Comparison of ENCODE assay signal across 18 cellular contexts in genomic region chr6:33295621-33296369, GRCh38. TPM values are rescaled to one million over a fixed set of nuclear protein-coding genes. Genes with fewer than 3 reads are reported as not detected.
DNase-seq lines count a peak whose midpoint lies in the region; ATAC-seq, FAIRE-seq and TF ChIP-seq lines count a peak whose summit lies in the region.
"Had no signal": no experiment of that assay in that cellular context is flagged by ENCODE, and none has a peak within 500 bp of the region (broad histone marks: within the 10 kb centered on the region; RNA-seq: fewer than 3 reads in every experiment).

No MANE protein-coding gene starts in this region.

- H3K27ac Mint-ChIP-seq in activated T-cell treated with anti-CD3 and anti-CD28 coated beads, Interleukin-2, amount 50 U/mL, for 72 hours: peak overlapping the region; percentile 6
- H3K27ac Mint-ChIP-seq in T-cell: peak overlapping the region; percentile 55 to 80
- H3K27ac Mint-ChIP-seq: stimulated activated memory B cell treated with anti-CD40 and anti-IgM and Interleukin-4, amounts not matched to agents 10 μg/mL and 1 μg/mL and 100 μg/mL, for 72 hours had no signal

- TF ChIP-seq POLR2A in spleen (IDR thresholded peaks at IDR 0.05): no peak

- intact Hi-C loops in kidney (cut with DNase I): no loop called here
- intact Hi-C loops in spleen (cut with DNase I; ENCODE audit: low total_unique reads): no loop called here

- H3K27me3 Mint-ChIP-seq in activated T-cell treated with anti-CD3 and anti-CD28 coated beads, Interleukin-2, amount 50 U/mL, for 72 hours (ENCODE audit: low read depth): no peaks in the 10 kb centered on the region
- no peaks in the 10 kb centered on the region for H3K27me3 Mint-ChIP-seq in T-cell
- H3K27me3 Mint-ChIP-seq: stimulated activated memory B cell treated with anti-CD40 and anti-IgM and Interleukin-4, amounts not matched to agents 10 μg/mL and 1 μg/mL and 100 μg/mL, for 72 hours had no signal

- no peak for ATAC-seq in activated T-cell treated with anti-CD3 and anti-CD28 coated beads, Interleukin-2, amount 50 U/mL, for 72 hours (replicated peaks in 1 of 2)
- ATAC-seq in T-cell (replicated peaks in 1 of 4): no peak
- ATAC-seq in GM18868 (IDR thresholded peaks at IDR 0.05; ENCODE audit: unreplicated experiment): no peak
- ATAC-seq: body of pancreas; heart left ventricle; Right ventricle myocardium inferior; stimulated activated memory B cell treated with anti-CD40 and anti-IgM and Interleukin-4, amounts not matched to agents 10 μg/mL and 1 μg/mL and 100 μg/mL, for 72 hours; upper lobe of right lung had no signal

- H3K9me3 Mint-ChIP-seq in activated T-cell treated with anti-CD3 and anti-CD28 coated beads, Interleukin-2, amount 50 U/mL, for 72 hours: no peaks in the 10 kb centered on the region
- no peaks in the 10 kb centered on the region for H3K9me3 Mint-ChIP-seq in T-cell
- H3K9me3 Mint-ChIP-seq: stimulated activated memory B cell treated with anti-CD40 and anti-IgM and Interleukin-4, amounts not matched to agents 10 μg/mL and 1 μg/mL and 100 μg/mL, for 72 hours had no signal

- TF ChIP-seq CTCF in kidney (IDR thresholded peaks at IDR 0.05; ENCODE audit: borderline replicate concordance, extremely low read depth, insufficient read depth) (no peak), spleen (IDR thresholded peaks at IDR 0.05 in 8 of 11, conservative IDR thresholded peaks at IDR 0.05 in 3 of 11) (no peak)

- peak overlapping the region in 1 of 2 donors; percentile 24 for H3K4me3 Mint-ChIP-seq in activated T-cell treated with anti-CD3 and anti-CD28 coated beads, Interleukin-2, amount 50 U/mL, for 72 hours
- H3K4me3 Mint-ChIP-seq in T-cell: peak overlapping the region in 1 of 3 donors; percentile 15
- H3K4me3 Mint-ChIP-seq: stimulated activated memory B cell treated with anti-CD40 and anti-IgM and Interleukin-4, amounts not matched to agents 10 μg/mL and 1 μg/mL and 100 μg/mL, for 72 hours had no signal

- FAIRE-seq in kidney (lab: Jason Lieb, UNC): no peak

- peaks cover 16 to 25% of the 10 kb centered on the region in 2 donors for H3K36me3 ChIP-seq in kidney (ENCODE audit: control insufficient read depth in 1 of 2, insufficient read depth in 2 of 2, low read length in 2 of 2)
- peaks cover 4 to 73% (median 58%) of the 10 kb centered on the region in 6 donors for H3K36me3 ChIP-seq in spleen

- CTCF ChIA-PET in T-cell (lab: Charles Lee): interaction anchor here in 1 of 2 donors (1.0 kb wide), 1 partner anchor 101 kb away, joined by 3 read pairs; no protein-coding TSS in a partner anchor

- H3K4me3 ChIP-seq in kidney (ENCODE audit: low read length in 2 of 2) (no peak overlapping the region), spleen (no peak overlapping the region)
- H3K4me3 ChIP-seq: body of pancreas, upper lobe of right lung had no signal

- peaks cover 8 to 20% of the 10 kb centered on the region in 2 donors for H3K36me3 Mint-ChIP-seq in activated T-cell treated with anti-CD3 and anti-CD28 coated beads, Interleukin-2, amount 50 U/mL, for 72 hours (ENCODE audit: insufficient read depth in 2 of 2)
- peaks cover 33% of the 10 kb centered on the region for H3K36me3 Mint-ChIP-seq in T-cell

- no peak overlapping the region for H3K9ac ChIP-seq in kidney (ENCODE audit: low read length in 2 of 2)

- 77 to 93% (median 88%) methylated on average over 15 of the region's 15 CpGs for WGBS in spleen, 5 donors

- DNase-seq in activated T-cell treated with anti-CD3 and anti-CD28 coated beads, Interleukin-2, amount 50 U/mL, for 72 hours: no peak
- no peak for DNase-seq in activated T-cell treated with anti-CD3 and anti-CD28 coated beads, Interleukin-2, amount 50 U/mL, for 48 hours
- DNase-seq in T-cell (no peak), kidney (peak; percentile 79), spleen (peak; percentile 78), GOT3 (lab: John Stamatoyannopoulos, UW) (no peak), SW 1271 (lab: John Stamatoyannopoulos, UW) (no peak)
- DNase-seq: activated effector memory CD4-positive, alpha-beta T cell treated with anti-CD3 and anti-CD28 coated beads, Interleukin-2, amount 50 U/mL, for 16 hours; body of pancreas; GF-D8; Karpas-422; NCI-H1417 treated with DMSO at 0.1 percent for 48 hours; T1000; upper lobe of right lung had no signal

- H3K4me1 Mint-ChIP-seq in activated T-cell treated with anti-CD3 and anti-CD28 coated beads, Interleukin-2, amount 50 U/mL, for 72 hours (ENCODE audit: low read depth): peaks cover 33% of the 10 kb centered on the region
- peaks cover 33 to 47% (median 38%) of the 10 kb centered on the region in 3 donors for H3K4me1 Mint-ChIP-seq in T-cell

- H3K27me3 ChIP-seq in spleen (replicated peaks in 1 of 7): no peaks in the 10 kb centered on the region
- H3K27me3 ChIP-seq: body of pancreas, heart left ventricle, upper lobe of right lung had no signal

- H3K27ac ChIP-seq in kidney (ENCODE audit: low read depth in 2 of 2, low read length in 2 of 2): no peak overlapping the region
- H3K27ac ChIP-seq in spleen: peak overlapping the region in 2 of 8 donors; percentile 94 to 99
- H3K27ac ChIP-seq: body of pancreas, upper lobe of right lung had no signal

- H3K4me1 ChIP-seq in kidney (ENCODE audit: control insufficient read depth in 1 of 2, insufficient read depth in 1 of 2, low read depth in 1 of 2, low read length in 2 of 2) (peaks cover 0 to 11% of the 10 kb centered on the region in 2 donors), spleen (peaks cover 10 to 73% (median 46%) of the 10 kb centered on the region in 6 donors)

- H3K9me3 ChIP-seq in kidney (ENCODE audit: control insufficient read depth in 1 of 2, low read length in 2 of 2) (no peaks in the 10 kb centered on the region), spleen (no peaks in the 10 kb centered on the region)
- H3K9me3 ChIP-seq: body of pancreas, heart left ventricle, upper lobe of right lung had no signal

- POLR2A ChIA-PET in T-cell (lab: Charles Lee): interaction anchor here in 1 of 2 donors (0.5 to 1.2 kb wide), 2 partner anchors 13 to 85 kb away, joined by 3 to 4 read pairs; no protein-coding TSS in a partner anchor

RNA-seq across cellular contexts. Expression of gene RGL2, which starts 2.9 kb away (rescaled TPM):
- 10 to 100 TPM; 34.3 to 43.7 TPM for total RNA-seq in activated T-cell treated with anti-CD3 and anti-CD28 coated beads, Interleukin-2, amount 50 U/mL, for 72 hours
- total RNA-seq in T-cell (10 to 100 TPM; 55.9 to 72.0 (median 66.0) TPM), kidney (92.4 TPM), spleen (100 to 1,000 TPM; 123 to 212 (median 146) TPM)
- polyA plus RNA-seq in kidney (ENCODE audit: insufficient read depth, low read depth, low replicate concordance) (56.2 TPM), spleen (100 to 1,000 TPM in 2 of 3 donors, 10 to 100 TPM in 1; 73.3 to 180 (median 133) TPM)

RNA-seq across cellular contexts. Expression of gene PFDN6, which starts 6.4 kb away (rescaled TPM):
- total RNA-seq in activated T-cell treated with anti-CD3 and anti-CD28 coated beads, Interleukin-2, amount 50 U/mL, for 72 hours: 10 to 100 TPM; 41.9 to 54.6 TPM
- 10 to 100 TPM; 16.1 to 51.4 (median 40.5) TPM for total RNA-seq in T-cell
- total RNA-seq in kidney: 46.8 TPM
- 159 TPM for polyA plus RNA-seq in kidney (ENCODE audit: insufficient read depth, low read depth, low replicate concordance)
- total RNA-seq in spleen: 10 to 100 TPM; 11.3 to 35.7 (median 26.5) TPM
- polyA plus RNA-seq in spleen: 100 to 1,000 TPM; 150 to 169 (median 158) TPM

RNA-seq across cellular contexts. Expression of gene WDR46, which starts 6.8 kb away (rescaled TPM):
- total RNA-seq in activated T-cell treated with anti-CD3 and anti-CD28 coated beads, Interleukin-2, amount 50 U/mL, for 72 hours: 10 to 100 TPM; 46.6 to 54.0 TPM
- total RNA-seq in T-cell: 10 to 100 TPM; 38.3 to 74.4 (median 60.4) TPM
- total RNA-seq in kidney: 40.3 TPM
- polyA plus RNA-seq in kidney (ENCODE audit: insufficient read depth, low read depth, low replicate concordance): 46.5 TPM
- 10 to 100 TPM; 30.5 to 53.1 (median 43.6) TPM for total RNA-seq in spleen
- polyA plus RNA-seq in spleen: 100 to 1,000 TPM in 1 of 3 donors, 10 to 100 TPM in 2; 52.6 to 101 (median 96.1) TPM

RNA-seq across cellular contexts. Expression of gene TAPBP, which starts 18.1 kb away (rescaled TPM):
- 100 to 1,000 TPM; 180 to 210 TPM for total RNA-seq in activated T-cell treated with anti-CD3 and anti-CD28 coated beads, Interleukin-2, amount 50 U/mL, for 72 hours
- total RNA-seq in T-cell (100 to 1,000 TPM; 224 to 271 (median 254) TPM), kidney (217 TPM), spleen (100 to 1,000 TPM; 238 to 292 (median 285) TPM)
- polyA plus RNA-seq in kidney (ENCODE audit: insufficient read depth, low read depth, low replicate concordance) (53.5 TPM), spleen (100 to 1,000 TPM in 1 of 3 donors, 10 to 100 TPM in 2; 42.6 to 101 (median 81.6) TPM)

RNA-seq across cellular contexts. Expression of gene B3GALT4, which starts 18.9 kb away (rescaled TPM):
- 10 to 100 TPM; 10.1 to 14.2 TPM for total RNA-seq in activated T-cell treated with anti-CD3 and anti-CD28 coated beads, Interleukin-2, amount 50 U/mL, for 72 hours
- 10 to 100 TPM; 12.2 to 47.2 (median 40.4) TPM for total RNA-seq in T-cell
- total RNA-seq in kidney: 20.2 TPM
- polyA plus RNA-seq in kidney (ENCODE audit: insufficient read depth, low read depth, low replicate concordance): 14.0 TPM
- total RNA-seq in spleen: 10 to 100 TPM; 17.6 to 31.6 (median 27.1) TPM
- 10 to 100 TPM; 11.5 to 17.7 (median 13.5) TPM for polyA plus RNA-seq in spleen

Comparison
In these comparisons a context has a peak if more than half of its experiments do, and no peak if none do; other contexts are left out.
1. DNase-seq: peak in kidney (single experiment) and spleen (single experiment); none in activated T-cell treated with anti-CD3 and anti-CD28 coated beads, Interleukin-2, amount 50 U/mL, for 72 hours (0 of 2), activated T-cell treated with anti-CD3 and anti-CD28 coated beads, Interleukin-2, amount 50 U/mL, for 48 hours (0 of 2), T-cell (0 of 34), GOT3 (single experiment) and SW 1271 (0 of 2).